In the genomic region with DNA sequence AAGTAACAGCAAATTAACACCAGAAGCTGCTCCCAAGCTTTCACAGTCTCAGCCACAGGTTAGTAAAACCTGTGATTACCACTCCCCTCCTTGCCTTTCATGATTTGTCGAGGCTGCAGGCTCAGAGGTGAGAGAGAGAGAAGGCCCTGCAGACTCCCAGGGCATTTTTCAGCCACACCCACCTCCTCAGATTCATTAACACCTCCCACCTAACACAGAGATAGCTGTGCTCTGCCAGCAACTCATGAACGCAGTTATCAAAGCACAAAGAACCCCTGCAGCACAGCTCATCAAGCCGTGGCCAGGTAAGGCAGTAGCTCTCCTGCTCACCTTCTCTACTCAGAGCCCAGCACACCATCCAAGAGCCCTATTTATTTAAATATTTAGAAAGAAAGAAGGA, we compare ENCODE assay signal across 1 cellular context.
TF ChIP-seq lines count a peak whose summit lies in the region.

No MANE protein-coding gene starts in this region.

TF ChIP-seq in WTC11, 78 proteins besides CTCF, POLR2A, EP300 and RAD21 (continued from another document):
- TF ChIP-seq, protein P1, sequence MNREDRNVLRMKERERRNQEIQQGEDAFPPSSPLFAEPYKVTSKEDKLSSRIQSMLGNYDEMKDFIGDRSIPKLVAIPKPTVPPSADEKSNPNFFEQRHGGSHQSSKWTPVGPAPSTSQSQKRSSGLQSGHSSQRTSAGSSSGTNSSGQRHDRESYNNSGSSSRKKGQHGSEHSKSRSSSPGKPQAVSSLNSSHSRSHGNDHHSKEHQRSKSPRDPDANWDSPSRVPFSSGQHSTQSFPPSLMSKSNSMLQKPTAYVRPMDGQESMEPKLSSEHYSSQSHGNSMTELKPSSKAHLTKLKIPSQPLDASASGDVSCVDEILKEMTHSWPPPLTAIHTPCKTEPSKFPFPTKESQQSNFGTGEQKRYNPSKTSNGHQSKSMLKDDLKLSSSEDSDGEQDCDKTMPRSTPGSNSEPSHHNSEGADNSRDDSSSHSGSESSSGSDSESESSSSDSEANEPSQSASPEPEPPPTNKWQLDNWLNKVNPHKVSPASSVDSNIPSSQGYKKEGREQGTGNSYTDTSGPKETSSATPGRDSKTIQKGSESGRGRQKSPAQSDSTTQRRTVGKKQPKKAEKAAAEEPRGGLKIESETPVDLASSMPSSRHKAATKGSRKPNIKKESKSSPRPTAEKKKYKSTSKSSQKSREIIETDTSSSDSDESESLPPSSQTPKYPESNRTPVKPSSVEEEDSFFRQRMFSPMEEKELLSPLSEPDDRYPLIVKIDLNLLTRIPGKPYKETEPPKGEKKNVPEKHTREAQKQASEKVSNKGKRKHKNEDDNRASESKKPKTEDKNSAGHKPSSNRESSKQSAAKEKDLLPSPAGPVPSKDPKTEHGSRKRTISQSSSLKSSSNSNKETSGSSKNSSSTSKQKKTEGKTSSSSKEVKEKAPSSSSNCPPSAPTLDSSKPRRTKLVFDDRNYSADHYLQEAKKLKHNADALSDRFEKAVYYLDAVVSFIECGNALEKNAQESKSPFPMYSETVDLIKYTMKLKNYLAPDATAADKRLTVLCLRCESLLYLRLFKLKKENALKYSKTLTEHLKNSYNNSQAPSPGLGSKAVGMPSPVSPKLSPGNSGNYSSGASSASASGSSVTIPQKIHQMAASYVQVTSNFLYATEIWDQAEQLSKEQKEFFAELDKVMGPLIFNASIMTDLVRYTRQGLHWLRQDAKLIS (CRISPR knock-in tag; IDR thresholded peaks at IDR 0.05; ENCODE audit: borderline replicate concordance), result no peak
- TF ChIP-seq ZNF219 (CRISPR knock-in tag; IDR thresholded peaks at IDR 0.05; ENCODE audit: borderline replicate concordance) (no peak), TCF7 (CRISPR knock-in tag; IDR thresholded peaks at IDR 0.05; ENCODE audit: low read depth) (no peak), ELF4 (CRISPR knock-in tag; IDR thresholded peaks at IDR 0.05; ENCODE audit: low read depth) (no peak), KAT7 (CRISPR knock-in tag; IDR thresholded peaks at IDR 0.05; ENCODE audit: borderline replicate concordance) (no peak), ZNF396 (CRISPR knock-in tag; IDR thresholded peaks at IDR 0.05; ENCODE audit: borderline replicate concordance) (no peak), NFYB (CRISPR knock-in tag; conservative IDR thresholded peaks at IDR 0.05; ENCODE audit: low read depth) (no peak), TEAD4 (CRISPR knock-in tag; IDR thresholded peaks at IDR 0.05) (no peak), NR2C2 (CRISPR knock-in tag; IDR thresholded peaks at IDR 0.05) (no peak)
- TF ChIP-seq, protein P2, sequence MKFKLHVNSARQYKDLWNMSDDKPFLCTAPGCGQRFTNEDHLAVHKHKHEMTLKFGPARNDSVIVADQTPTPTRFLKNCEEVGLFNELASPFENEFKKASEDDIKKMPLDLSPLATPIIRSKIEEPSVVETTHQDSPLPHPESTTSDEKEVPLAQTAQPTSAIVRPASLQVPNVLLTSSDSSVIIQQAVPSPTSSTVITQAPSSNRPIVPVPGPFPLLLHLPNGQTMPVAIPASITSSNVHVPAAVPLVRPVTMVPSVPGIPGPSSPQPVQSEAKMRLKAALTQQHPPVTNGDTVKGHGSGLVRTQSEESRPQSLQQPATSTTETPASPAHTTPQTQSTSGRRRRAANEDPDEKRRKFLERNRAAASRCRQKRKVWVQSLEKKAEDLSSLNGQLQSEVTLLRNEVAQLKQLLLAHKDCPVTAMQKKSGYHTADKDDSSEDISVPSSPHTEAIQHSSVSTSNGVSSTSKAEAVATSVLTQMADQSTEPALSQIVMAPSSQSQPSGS (CRISPR knock-in tag; IDR thresholded peaks at IDR 0.05; ENCODE audit: borderline replicate concordance, low read depth), result no peak
- TF ChIP-seq, protein P3, sequence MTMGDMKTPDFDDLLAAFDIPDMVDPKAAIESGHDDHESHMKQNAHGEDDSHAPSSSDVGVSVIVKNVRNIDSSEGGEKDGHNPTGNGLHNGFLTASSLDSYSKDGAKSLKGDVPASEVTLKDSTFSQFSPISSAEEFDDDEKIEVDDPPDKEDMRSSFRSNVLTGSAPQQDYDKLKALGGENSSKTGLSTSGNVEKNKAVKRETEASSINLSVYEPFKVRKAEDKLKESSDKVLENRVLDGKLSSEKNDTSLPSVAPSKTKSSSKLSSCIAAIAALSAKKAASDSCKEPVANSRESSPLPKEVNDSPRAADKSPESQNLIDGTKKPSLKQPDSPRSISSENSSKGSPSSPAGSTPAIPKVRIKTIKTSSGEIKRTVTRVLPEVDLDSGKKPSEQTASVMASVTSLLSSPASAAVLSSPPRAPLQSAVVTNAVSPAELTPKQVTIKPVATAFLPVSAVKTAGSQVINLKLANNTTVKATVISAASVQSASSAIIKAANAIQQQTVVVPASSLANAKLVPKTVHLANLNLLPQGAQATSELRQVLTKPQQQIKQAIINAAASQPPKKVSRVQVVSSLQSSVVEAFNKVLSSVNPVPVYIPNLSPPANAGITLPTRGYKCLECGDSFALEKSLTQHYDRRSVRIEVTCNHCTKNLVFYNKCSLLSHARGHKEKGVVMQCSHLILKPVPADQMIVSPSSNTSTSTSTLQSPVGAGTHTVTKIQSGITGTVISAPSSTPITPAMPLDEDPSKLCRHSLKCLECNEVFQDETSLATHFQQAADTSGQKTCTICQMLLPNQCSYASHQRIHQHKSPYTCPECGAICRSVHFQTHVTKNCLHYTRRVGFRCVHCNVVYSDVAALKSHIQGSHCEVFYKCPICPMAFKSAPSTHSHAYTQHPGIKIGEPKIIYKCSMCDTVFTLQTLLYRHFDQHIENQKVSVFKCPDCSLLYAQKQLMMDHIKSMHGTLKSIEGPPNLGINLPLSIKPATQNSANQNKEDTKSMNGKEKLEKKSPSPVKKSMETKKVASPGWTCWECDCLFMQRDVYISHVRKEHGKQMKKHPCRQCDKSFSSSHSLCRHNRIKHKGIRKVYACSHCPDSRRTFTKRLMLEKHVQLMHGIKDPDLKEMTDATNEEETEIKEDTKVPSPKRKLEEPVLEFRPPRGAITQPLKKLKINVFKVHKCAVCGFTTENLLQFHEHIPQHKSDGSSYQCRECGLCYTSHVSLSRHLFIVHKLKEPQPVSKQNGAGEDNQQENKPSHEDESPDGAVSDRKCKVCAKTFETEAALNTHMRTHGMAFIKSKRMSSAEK (CRISPR knock-in tag; IDR thresholded peaks at IDR 0.05; ENCODE audit: borderline replicate concordance), result no peak
- TF ChIP-seq, protein P4, sequence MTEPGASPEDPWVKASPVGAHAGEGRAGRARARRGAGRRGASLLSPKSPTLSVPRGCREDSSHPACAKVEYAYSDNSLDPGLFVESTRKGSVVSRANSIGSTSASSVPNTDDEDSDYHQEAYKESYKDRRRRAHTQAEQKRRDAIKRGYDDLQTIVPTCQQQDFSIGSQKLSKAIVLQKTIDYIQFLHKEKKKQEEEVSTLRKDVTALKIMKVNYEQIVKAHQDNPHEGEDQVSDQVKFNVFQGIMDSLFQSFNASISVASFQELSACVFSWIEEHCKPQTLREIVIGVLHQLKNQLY (CRISPR knock-in tag; IDR thresholded peaks at IDR 0.05), result no peak
- TF ChIP-seq, protein P5, sequence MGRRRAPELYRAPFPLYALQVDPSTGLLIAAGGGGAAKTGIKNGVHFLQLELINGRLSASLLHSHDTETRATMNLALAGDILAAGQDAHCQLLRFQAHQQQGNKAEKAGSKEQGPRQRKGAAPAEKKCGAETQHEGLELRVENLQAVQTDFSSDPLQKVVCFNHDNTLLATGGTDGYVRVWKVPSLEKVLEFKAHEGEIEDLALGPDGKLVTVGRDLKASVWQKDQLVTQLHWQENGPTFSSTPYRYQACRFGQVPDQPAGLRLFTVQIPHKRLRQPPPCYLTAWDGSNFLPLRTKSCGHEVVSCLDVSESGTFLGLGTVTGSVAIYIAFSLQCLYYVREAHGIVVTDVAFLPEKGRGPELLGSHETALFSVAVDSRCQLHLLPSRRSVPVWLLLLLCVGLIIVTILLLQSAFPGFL (CRISPR knock-in tag; IDR thresholded peaks at IDR 0.05; ENCODE audit: borderline replicate concordance), result no peak
- TF ChIP-seq, protein P6, sequence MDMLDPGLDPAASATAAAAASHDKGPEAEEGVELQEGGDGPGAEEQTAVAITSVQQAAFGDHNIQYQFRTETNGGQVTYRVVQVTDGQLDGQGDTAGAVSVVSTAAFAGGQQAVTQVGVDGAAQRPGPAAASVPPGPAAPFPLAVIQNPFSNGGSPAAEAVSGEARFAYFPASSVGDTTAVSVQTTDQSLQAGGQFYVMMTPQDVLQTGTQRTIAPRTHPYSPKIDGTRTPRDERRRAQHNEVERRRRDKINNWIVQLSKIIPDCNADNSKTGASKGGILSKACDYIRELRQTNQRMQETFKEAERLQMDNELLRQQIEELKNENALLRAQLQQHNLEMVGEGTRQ (CRISPR knock-in tag; IDR thresholded peaks at IDR 0.05), result no peak
- TF ChIP-seq, protein P7, sequence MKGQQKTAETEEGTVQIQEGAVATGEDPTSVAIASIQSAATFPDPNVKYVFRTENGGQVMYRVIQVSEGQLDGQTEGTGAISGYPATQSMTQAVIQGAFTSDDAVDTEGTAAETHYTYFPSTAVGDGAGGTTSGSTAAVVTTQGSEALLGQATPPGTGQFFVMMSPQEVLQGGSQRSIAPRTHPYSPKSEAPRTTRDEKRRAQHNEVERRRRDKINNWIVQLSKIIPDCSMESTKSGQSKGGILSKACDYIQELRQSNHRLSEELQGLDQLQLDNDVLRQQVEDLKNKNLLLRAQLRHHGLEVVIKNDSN (CRISPR knock-in tag; IDR thresholded peaks at IDR 0.05), result no peak
- TF ChIP-seq, protein P8, sequence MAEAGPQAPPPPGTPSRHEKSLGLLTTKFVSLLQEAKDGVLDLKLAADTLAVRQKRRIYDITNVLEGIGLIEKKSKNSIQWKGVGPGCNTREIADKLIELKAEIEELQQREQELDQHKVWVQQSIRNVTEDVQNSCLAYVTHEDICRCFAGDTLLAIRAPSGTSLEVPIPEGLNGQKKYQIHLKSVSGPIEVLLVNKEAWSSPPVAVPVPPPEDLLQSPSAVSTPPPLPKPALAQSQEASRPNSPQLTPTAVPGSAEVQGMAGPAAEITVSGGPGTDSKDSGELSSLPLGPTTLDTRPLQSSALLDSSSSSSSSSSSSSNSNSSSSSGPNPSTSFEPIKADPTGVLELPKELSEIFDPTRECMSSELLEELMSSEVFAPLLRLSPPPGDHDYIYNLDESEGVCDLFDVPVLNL (CRISPR knock-in tag; IDR thresholded peaks at IDR 0.05; ENCODE audit: borderline replicate concordance, low read depth), result no peak
TF ChIP-seq in WTC11: peak in this region for 0.
